15 cellular contexts compared by ENCODE assay signal in the genomic region with DNA sequence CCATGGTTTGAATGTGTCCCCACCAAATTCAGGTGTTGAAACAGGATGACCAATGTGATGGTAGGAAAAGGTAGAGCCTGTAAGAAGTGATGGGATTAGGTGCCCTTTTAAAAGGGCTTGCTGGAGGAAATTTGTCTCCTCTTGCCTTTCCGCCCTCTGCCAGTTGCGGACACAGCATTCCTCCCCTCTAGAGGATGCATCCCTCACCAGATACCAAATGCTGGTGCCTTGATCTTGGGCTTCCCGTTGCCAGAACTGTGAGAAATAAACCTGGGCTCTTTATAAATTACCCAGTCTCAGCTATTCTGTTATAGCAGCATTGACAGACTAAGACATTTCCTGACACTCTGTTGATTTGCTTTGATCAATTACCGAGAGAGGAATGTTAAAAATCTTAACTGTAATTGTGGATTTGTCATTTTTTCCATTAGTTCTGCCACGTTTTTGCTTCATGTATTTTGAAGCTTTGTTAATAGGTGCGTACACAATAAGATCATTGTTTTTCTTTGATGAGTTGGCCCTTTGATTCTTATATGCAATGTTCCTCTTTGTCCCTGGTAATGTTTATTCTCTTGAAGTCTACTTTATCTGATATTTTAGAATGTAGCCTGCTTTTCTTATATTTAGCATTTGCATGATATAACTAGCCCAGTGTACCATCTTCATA. TPM values are rescaled to one million over a fixed set of nuclear protein-coding genes. Genes with fewer than 3 reads are reported as not detected.
A peak's percentile ranks its signal among the peaks of the same experiment; 100 is the strongest.
DNase-seq lines count a peak whose midpoint lies in the region; ATAC-seq, FAIRE-seq and TF ChIP-seq lines count a peak whose summit lies in the region.
"Had no signal": no experiment of that assay in that cellular context is flagged by ENCODE, and none has a peak within 500 bp of the region (broad histone marks: within the 10 kb centered on the region; RNA-seq: fewer than 3 reads in every experiment).

No MANE protein-coding gene starts in this region.

- no peak for DNase-seq in natural killer cell
- DNase-seq in natural killer cell treated with Interleukin-12 subunit alpha and Interleukin-12 subunit beta and Interleukin-15 and Interleukin-18, amount 100 ng/mL, for 72 hours (ENCODE audit: low spot score): no peak
- no peak for DNase-seq in activated naive CD8-positive, alpha-beta T cell treated with anti-CD3 and anti-CD28 coated beads, Interleukin-2, amount 50 U/mL, for 24 hours
- no peak for DNase-seq in frontal cortex (ENCODE audit: low spot score in 2 of 2)
- no peak for DNase-seq in mammary epithelial cell
- DNase-seq in osteoblast (ENCODE audit: insufficient read length, low spot score, missing footprints): no peak
- DNase-seq: BE2C, HFFc6, Kasumi-1, NCI-H187 treated with DMSO at 0.1 percent for 48 hours, NCI-H2171, NCI-H446 treated with DMSO at 0.1 percent for 48 hours, NCI-H748 treated with DMSO at 0.1 percent for 48 hours, PC-3 had no signal

- intact Hi-C loops in natural killer cell (cut with micrococcal nuclease) (loop anchor here (1.0 kb wide), 1 partner anchor 11 kb away; no protein-coding TSS in a partner anchor), mammary epithelial cell (cut with micrococcal nuclease) (no loop called here)

- H3K27me3 ChIP-seq in mammary epithelial cell (ENCODE audit: insufficient read depth, low read length) (no peaks in the 10 kb centered on the region), osteoblast (ENCODE audit: insufficient read depth, low read length) (no peaks in the 10 kb centered on the region)
- H3K27me3 ChIP-seq: BE2C had no signal

- no peak overlapping the region for H3K4me2 ChIP-seq in mammary epithelial cell (ENCODE audit: insufficient read depth, low read depth, low read length)
- H3K4me2 ChIP-seq in osteoblast (ENCODE audit: insufficient read depth, low read length): no peak overlapping the region

- H3K4me1 Mint-ChIP-seq in natural killer cell: peaks cover 40 to 73% of the 10 kb centered on the region in 2 donors
- H3K4me1 Mint-ChIP-seq in natural killer cell treated with Interleukin-12 subunit alpha and Interleukin-12 subunit beta and Interleukin-15 and Interleukin-18, amount 100 ng/mL, for 72 hours (ENCODE audit: low read depth in 2 of 2): peaks cover 48 to 57% of the 10 kb centered on the region in 2 donors
- peaks cover 76% of the 10 kb centered on the region for H3K4me1 Mint-ChIP-seq in activated naive CD8-positive, alpha-beta T cell treated with anti-CD3 and anti-CD28 coated beads, Interleukin-2, amount 50 U/mL, for 24 hours

- H3K9me3 ChIP-seq in mammary epithelial cell (replicated peaks; ENCODE audit: insufficient read depth, low read length) (no peaks in the 10 kb centered on the region), osteoblast (ENCODE audit: low read depth, low read length) (no peaks in the 10 kb centered on the region)
- H3K9me3 ChIP-seq: BE2C had no signal

- 64% methylated on average over 6 of the region's 6 CpGs for WGBS in mammary epithelial cell (ENCODE audit: low coverage, missing lambda C conversion rate)

- no TSS peak for BruUV-seq in mammary epithelial cell (replicated peaks; lab: Mats Ljungman, UMichigan)

- no peaks in the 10 kb centered on the region for H3K4me1 ChIP-seq in mammary epithelial cell (ENCODE audit: insufficient read depth, low read length)
- no peaks in the 10 kb centered on the region for H3K4me1 ChIP-seq in osteoblast (ENCODE audit: insufficient read depth, low read length)
- H3K4me1 ChIP-seq: BE2C had no signal

- in situ Hi-C loops in mammary epithelial cell (cut with MboI; ENCODE audit: low sequenced_read_pairs in 2 of 2): no loop called here

- CTCF ChIA-PET in mammary epithelial cell (lab: Charles Lee; ENCODE audit: low non-redundant PET): no interaction called here

- H4K20me1 ChIP-seq in mammary epithelial cell (ENCODE audit: insufficient read depth, low read length) (no peaks in the 10 kb centered on the region), osteoblast (ENCODE audit: insufficient read depth, low read length) (peaks cover 25% of the 10 kb centered on the region)

- H3K9me3 Mint-ChIP-seq in natural killer cell: peaks cover 0 to 5% of the 10 kb centered on the region in 2 donors
- peaks cover 4% of the 10 kb centered on the region for H3K9me3 Mint-ChIP-seq in natural killer cell treated with Interleukin-12 subunit alpha and Interleukin-12 subunit beta and Interleukin-15 and Interleukin-18, amount 100 ng/mL, for 72 hours
- peaks cover 14% of the 10 kb centered on the region for H3K9me3 Mint-ChIP-seq in activated naive CD8-positive, alpha-beta T cell treated with anti-CD3 and anti-CD28 coated beads, Interleukin-2, amount 50 U/mL, for 24 hours
- H3K9me3 Mint-ChIP-seq: HFFc6 had no signal

- no peaks in the 10 kb centered on the region for H3K36me3 ChIP-seq in mammary epithelial cell (ENCODE audit: insufficient read depth, low read length)
- peaks cover 3% of the 10 kb centered on the region for H3K36me3 ChIP-seq in osteoblast (ENCODE audit: insufficient read depth, low read length)
- H3K36me3 ChIP-seq: BE2C had no signal

- H2AFZ ChIP-seq in mammary epithelial cell (ENCODE audit: low read depth, low read length) (no peak overlapping the region), osteoblast (ENCODE audit: low read length) (no peak overlapping the region)

- peak overlapping the region in 1 of 2 donors; percentile 85 for H3K27ac Mint-ChIP-seq in natural killer cell
- no peak overlapping the region for H3K27ac Mint-ChIP-seq in natural killer cell treated with Interleukin-12 subunit alpha and Interleukin-12 subunit beta and Interleukin-15 and Interleukin-18, amount 100 ng/mL, for 72 hours
- H3K27ac Mint-ChIP-seq in activated naive CD8-positive, alpha-beta T cell treated with anti-CD3 and anti-CD28 coated beads, Interleukin-2, amount 50 U/mL, for 24 hours: peak overlapping the region; percentile 73
- H3K27ac Mint-ChIP-seq: HFFc6 had no signal

- dilution Hi-C loops in mammary epithelial cell (cut with HindIII; ENCODE audit: low sequenced_read_pairs): no loop called here

- TF ChIP-seq CTCF in natural killer cell (IDR thresholded peaks at IDR 0.05): no peak
- no peak for TF ChIP-seq CTCF in mammary epithelial cell (conservative IDR thresholded peaks at IDR 0.05 in 1 of 2, IDR thresholded peaks at IDR 0.05 in 1 of 2; ENCODE audit: extremely low read depth in 1 of 2, insufficient read depth in 1 of 2, low read depth in 1 of 2, low read length in 2 of 2)
- TF ChIP-seq CTCF in osteoblast (IDR thresholded peaks at IDR 0.05; ENCODE audit: extremely low read depth, low read depth, low read length): no peak

- H3K27me3 Mint-ChIP-seq in natural killer cell (ENCODE audit: low read depth in 2 of 2): no peaks in the 10 kb centered on the region
- no peaks in the 10 kb centered on the region for H3K27me3 Mint-ChIP-seq in natural killer cell treated with Interleukin-12 subunit alpha and Interleukin-12 subunit beta and Interleukin-15 and Interleukin-18, amount 100 ng/mL, for 72 hours
- no peaks in the 10 kb centered on the region for H3K27me3 Mint-ChIP-seq in activated naive CD8-positive, alpha-beta T cell treated with anti-CD3 and anti-CD28 coated beads, Interleukin-2, amount 50 U/mL, for 24 hours

- peaks cover 21% of the 10 kb centered on the region for H3K36me3 Mint-ChIP-seq in natural killer cell
- H3K36me3 Mint-ChIP-seq in natural killer cell treated with Interleukin-12 subunit alpha and Interleukin-12 subunit beta and Interleukin-15 and Interleukin-18, amount 100 ng/mL, for 72 hours: peaks cover 21% of the 10 kb centered on the region
- peaks cover 70% of the 10 kb centered on the region for H3K36me3 Mint-ChIP-seq in activated naive CD8-positive, alpha-beta T cell treated with anti-CD3 and anti-CD28 coated beads, Interleukin-2, amount 50 U/mL, for 24 hours (ENCODE audit: low read depth)

- peak; percentile 55 for FAIRE-seq in frontal cortex (lab: Jason Lieb, UNC)

- H3K79me2 ChIP-seq in mammary epithelial cell (ENCODE audit: insufficient read depth, low read length) (peaks cover 92% of the 10 kb centered on the region), osteoblast (ENCODE audit: insufficient read depth, low read length) (peaks cover 82% of the 10 kb centered on the region)

- peak overlapping the region; percentile 6 for H3K4me3 Mint-ChIP-seq in natural killer cell
- H3K4me3 Mint-ChIP-seq in natural killer cell treated with Interleukin-12 subunit alpha and Interleukin-12 subunit beta and Interleukin-15 and Interleukin-18, amount 100 ng/mL, for 72 hours: no peak overlapping the region
- H3K4me3 Mint-ChIP-seq in activated naive CD8-positive, alpha-beta T cell treated with anti-CD3 and anti-CD28 coated beads, Interleukin-2, amount 50 U/mL, for 24 hours: no peak overlapping the region
- H3K4me3 Mint-ChIP-seq: HFFc6 had no signal

- no peak overlapping the region for H3K9ac ChIP-seq in mammary epithelial cell (ENCODE audit: insufficient read depth, low read length)

- H3K4me3 ChIP-seq in mammary epithelial cell (replicated peaks in 1 of 3; ENCODE audit: insufficient read depth in 1 of 3, low read depth in 2 of 3, low read length in 3 of 3) (no peak overlapping the region), osteoblast (ENCODE audit: insufficient read depth, low read length) (no peak overlapping the region)

- ATAC-seq in natural killer cell: no peak
- ATAC-seq in natural killer cell treated with Interleukin-12 subunit alpha and Interleukin-12 subunit beta and Interleukin-15 and Interleukin-18, amount 100 ng/mL, for 72 hours: no peak
- no peak for ATAC-seq in activated naive CD8-positive, alpha-beta T cell treated with anti-CD3 and anti-CD28 coated beads, Interleukin-2, amount 50 U/mL, for 24 hours
- ATAC-seq: PC-3 had no signal

- H3K27ac ChIP-seq in temporal lobe (ENCODE audit: low read depth, low read length): peak overlapping the region; percentile 88
- no peak overlapping the region for H3K27ac ChIP-seq in mammary epithelial cell (ENCODE audit: insufficient read depth, low read depth, low read length)
- no peak overlapping the region for H3K27ac ChIP-seq in osteoblast (ENCODE audit: low read depth, low read length)

RNA-seq across cellular contexts. Expression of a gene that starts 13.3 kb away (rescaled TPM):
- total RNA-seq in natural killer cell (100 to 1,000 TPM; 144 to 235 (median 163) TPM), frontal cortex (6.5 TPM), temporal lobe (6.9 TPM), mammary epithelial cell (10 to 100 TPM; 23.5 to 52.9 TPM), osteoblast (27.1 and 28.6 TPM in 2 replicates)
- total RNA-seq in natural killer cell treated with Interleukin-12 subunit alpha and Interleukin-12 subunit beta and Interleukin-15 and Interleukin-18, amount 100 ng/mL, for 72 hours: 100 to 1,000 TPM; 108 to 131 TPM
- 25.5 TPM for polyA plus RNA-seq in mammary epithelial cell
- 40.6 TPM for polyA minus RNA-seq in mammary epithelial cell
